ENCODE assay signal across 8 cellular contexts in the genomic region with DNA sequence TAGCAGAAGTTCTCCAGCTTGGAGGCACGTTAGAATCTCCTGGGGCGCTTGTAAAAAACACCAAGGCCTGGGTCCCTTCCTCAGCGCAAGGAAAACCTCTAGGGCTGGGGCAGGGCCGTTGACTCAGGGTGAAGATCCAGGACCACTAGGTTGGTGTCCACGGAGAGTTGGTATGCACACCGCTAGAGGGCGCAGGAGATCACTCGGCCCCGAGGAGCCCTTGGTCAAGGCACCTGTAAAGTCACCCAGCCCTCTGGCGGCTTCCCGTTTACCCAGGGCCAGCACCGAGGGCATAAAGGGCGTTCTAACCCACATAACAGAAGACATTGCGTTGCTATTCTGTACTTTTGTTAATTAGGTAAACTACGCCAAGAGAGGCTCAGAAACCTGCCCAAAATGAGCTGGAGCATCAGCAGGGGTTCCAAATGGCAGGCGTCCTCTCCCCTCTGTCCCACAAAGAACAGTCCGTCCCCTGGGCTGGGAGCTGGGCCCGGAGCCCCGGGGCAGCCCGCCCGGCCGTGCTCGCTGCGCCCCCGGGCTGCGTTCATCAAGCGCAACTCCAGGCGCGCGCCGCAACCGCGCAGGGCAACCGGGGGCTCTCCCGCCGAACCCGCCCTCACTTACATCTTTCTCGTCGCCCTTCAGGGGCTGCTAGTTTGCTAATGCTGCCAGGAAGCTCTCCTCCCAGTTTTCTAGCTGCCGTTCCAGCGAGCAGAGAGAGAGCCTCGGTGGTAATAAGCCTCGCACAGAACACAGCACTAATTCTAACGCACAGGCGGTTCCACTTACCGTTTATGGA.
DNase-seq lines count a peak whose midpoint lies in the region; ATAC-seq and TF ChIP-seq lines count a peak whose summit lies in the region.

No MANE protein-coding gene starts in this region.

- H3K4me1 ChIP-seq in mucosa of descending colon (ENCODE audit: low read depth): peaks cover 5% of the 10 kb centered on the region

- intact Hi-C loops in dorsolateral prefrontal cortex (cut with DNase I): loop anchor here (5.0 to 10.0 kb wide), 3 partner anchors 388 to 1938 kb away; no protein-coding TSS in a partner anchor
- intact Hi-C loops in mucosa of descending colon (cut with DNase I, micrococcal nuclease): loop anchor here in 1 of 2 donors (10.0 kb wide), 1 partner anchor 388 kb away; no protein-coding TSS in a partner anchor

- H3K27ac ChIP-seq in dorsolateral prefrontal cortex: no peak overlapping the region

- H3K4me3 ChIP-seq in dorsolateral prefrontal cortex: peak overlapping the region in 55 of 59 donors; percentile 7 to 60 (median 38)
- no peak overlapping the region for H3K4me3 ChIP-seq in mucosa of descending colon

- no peaks in the 10 kb centered on the region for H3K9me3 ChIP-seq in mucosa of descending colon

- ATAC-seq in GM18861 (IDR thresholded peaks at IDR 0.05; ENCODE audit: unreplicated experiment) (peak; percentile 57), HG03469 (IDR thresholded peaks at IDR 0.05; ENCODE audit: unreplicated experiment) (peak; percentile 60), mucosa of descending colon (peak; percentile 74), GM18858 (IDR thresholded peaks at IDR 0.05; ENCODE audit: unreplicated experiment) (no peak), HG03280 (IDR thresholded peaks at IDR 0.05; ENCODE audit: unreplicated experiment) (no peak)

- peak; percentile 38 to 71 (median 58) for TF ChIP-seq CTCF in dorsolateral prefrontal cortex (IDR thresholded peaks at IDR 0.05 in 54 of 56, conservative IDR thresholded peaks at IDR 0.05 in 2 of 56; ENCODE audit: low read depth in 1 of 56, partially characterized antibody in 56 of 56)
- TF ChIP-seq CTCF in mucosa of descending colon (IDR thresholded peaks at IDR 0.05): peak; percentile 54

- H3K27me3 ChIP-seq in dorsolateral prefrontal cortex: peaks cover 0 to 72% (median 38%) of the 10 kb centered on the region in 45 donors

- peak; percentile 1 to 19 for DNase-seq in AML-193 (lab: John Stamatoyannopoulos, UW)
- peak; percentile 3 for DNase-seq in SHP77 treated with DMSO at 0.1 percent for 48 hours (lab: John Stamatoyannopoulos, UW)
- DNase-seq in dorsolateral prefrontal cortex: peak in 7 of 10 donors; percentile 22 to 59 (median 39)
- DNase-seq in mucosa of descending colon: peak in 2 of 3 donors; percentile 49 to 65

- H3K36me3 ChIP-seq in mucosa of descending colon (ENCODE audit: low read depth): no peaks in the 10 kb centered on the region

Comparison
In these comparisons a context has a peak if more than half of its experiments do, and no peak if none do; other contexts are left out.
1. DNase-seq: peak in every context shown above with its lines; median percentile 57 in mucosa of descending colon; 39 in dorsolateral prefrontal cortex; 10 in AML-193; 3 in SHP77 treated with DMSO at 0.1 percent for 48 hours.
2. ATAC-seq: peak in GM18861 (single experiment), HG03469 (single experiment) and mucosa of descending colon (single experiment); none in GM18858 (single experiment) and HG03280 (single experiment).